1 cellular context compared by ENCODE assay signal in the genomic region with DNA sequence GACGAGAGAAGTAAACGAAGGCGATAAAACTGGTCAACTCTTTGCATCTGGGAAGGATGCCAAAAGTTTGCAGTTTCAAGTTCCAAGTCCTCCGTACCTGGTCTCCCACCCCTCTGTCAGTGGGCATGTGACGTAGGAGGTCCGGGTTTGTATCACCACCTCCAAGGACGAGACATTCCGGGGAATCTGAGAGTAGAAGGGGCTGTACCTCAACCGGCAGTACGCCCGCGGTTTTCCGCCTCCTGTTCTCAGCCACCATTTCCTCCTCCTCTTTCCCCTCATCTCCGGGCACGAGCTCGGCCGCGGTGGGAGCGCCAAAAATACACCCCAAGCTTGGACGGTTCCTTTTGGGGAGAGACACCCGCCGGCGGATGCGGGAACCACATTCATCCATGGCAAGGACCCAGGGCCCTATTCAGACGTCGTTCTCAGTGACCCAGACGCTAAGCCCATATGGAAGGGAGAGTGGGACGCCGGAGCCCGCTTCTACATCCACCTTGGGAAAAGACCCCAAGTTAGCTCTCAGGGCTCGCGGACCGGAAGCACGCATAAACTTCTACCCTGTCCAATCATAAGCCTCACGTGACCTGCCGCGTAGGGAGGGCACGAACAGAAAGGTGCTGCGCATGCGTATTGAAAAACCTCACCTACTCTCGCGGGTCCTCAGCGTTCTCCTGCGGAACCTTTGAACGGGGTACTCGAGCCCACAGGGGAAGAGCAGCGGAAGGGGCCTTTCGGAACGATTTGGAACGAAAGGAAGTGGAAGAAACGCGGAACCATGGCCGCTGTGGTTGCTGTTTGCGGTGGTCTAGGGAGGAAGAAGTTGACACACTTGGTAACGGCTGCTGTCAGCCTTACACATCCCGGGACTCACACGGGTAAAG.
TF ChIP-seq lines count a peak whose summit lies in the region.

A gene with protein sequence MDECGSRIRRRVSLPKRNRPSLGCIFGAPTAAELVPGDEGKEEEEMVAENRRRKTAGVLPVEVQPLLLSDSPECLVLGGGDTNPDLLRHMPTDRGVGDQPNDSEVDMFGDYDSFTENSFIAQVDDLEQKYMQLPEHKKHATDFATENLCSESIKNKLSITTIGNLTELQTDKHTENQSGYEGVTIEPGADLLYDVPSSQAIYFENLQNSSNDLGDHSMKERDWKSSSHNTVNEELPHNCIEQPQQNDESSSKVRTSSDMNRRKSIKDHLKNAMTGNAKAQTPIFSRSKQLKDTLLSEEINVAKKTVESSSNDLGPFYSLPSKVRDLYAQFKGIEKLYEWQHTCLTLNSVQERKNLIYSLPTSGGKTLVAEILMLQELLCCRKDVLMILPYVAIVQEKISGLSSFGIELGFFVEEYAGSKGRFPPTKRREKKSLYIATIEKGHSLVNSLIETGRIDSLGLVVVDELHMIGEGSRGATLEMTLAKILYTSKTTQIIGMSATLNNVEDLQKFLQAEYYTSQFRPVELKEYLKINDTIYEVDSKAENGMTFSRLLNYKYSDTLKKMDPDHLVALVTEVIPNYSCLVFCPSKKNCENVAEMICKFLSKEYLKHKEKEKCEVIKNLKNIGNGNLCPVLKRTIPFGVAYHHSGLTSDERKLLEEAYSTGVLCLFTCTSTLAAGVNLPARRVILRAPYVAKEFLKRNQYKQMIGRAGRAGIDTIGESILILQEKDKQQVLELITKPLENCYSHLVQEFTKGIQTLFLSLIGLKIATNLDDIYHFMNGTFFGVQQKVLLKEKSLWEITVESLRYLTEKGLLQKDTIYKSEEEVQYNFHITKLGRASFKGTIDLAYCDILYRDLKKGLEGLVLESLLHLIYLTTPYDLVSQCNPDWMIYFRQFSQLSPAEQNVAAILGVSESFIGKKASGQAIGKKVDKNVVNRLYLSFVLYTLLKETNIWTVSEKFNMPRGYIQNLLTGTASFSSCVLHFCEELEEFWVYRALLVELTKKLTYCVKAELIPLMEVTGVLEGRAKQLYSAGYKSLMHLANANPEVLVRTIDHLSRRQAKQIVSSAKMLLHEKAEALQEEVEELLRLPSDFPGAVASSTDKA (minus strand): TSS at position 524 of the 884 bp plus-strand sequence. CDS start 130 bp downstream, at position 394.
TSS of gene MRPS18C (plus strand) at position 759 of the 884 bp plus-strand sequence. CDS start at position 779, 20 bp downstream.

TF ChIP-seq in GM12878, 131 proteins besides CTCF, POLR2A, EP300 and RAD21 (continued from another document and continues in another):
- TF ChIP-seq CEBPB (IDR thresholded peaks at IDR 0.05; ENCODE audit: borderline replicate concordance in 1 of 2, low read depth in 2 of 2, low read length in 2 of 2) (no peak), RCOR1 (conservative IDR thresholded peaks at IDR 0.05; ENCODE audit: low read depth, low read length) (peak; percentile 96; the same call in 1 of the 2 replicates), POU2F2 (IDR thresholded peaks at IDR 0.05; ENCODE audit: borderline replicate concordance, low read depth, low read length) (peak; percentile 86; the same call in 2 of the 3 replicates), STAT3 (IDR thresholded peaks at IDR 0.05; ENCODE audit: low read depth, low read length) (0 out of 2 replicates have a peak, but pooled peaks have one; percentile 71), SIX5 (IDR thresholded peaks at IDR 0.05; ENCODE audit: low read depth, low read length, severe bottlenecking) (peak; percentile 79), BCL11A (IDR thresholded peaks at IDR 0.05; ENCODE audit: low read depth, low read length) (0 out of 2 replicates have a peak, but pooled peaks have one; percentile 47), NKRF (conservative IDR thresholded peaks at IDR 0.05) (peak; percentile 66), MXI1 (IDR thresholded peaks at IDR 0.05; ENCODE audit: low read depth, low read length) (peak; percentile 89), ZNF24 (IDR thresholded peaks at IDR 0.05) (peak; percentile 65; the same call in 1 of the 2 replicates), MEF2B (IDR thresholded peaks at IDR 0.05; ENCODE audit: partially characterized antibody, poor library complexity, severe bottlenecking) (peak; percentile 74), ZNF207 (IDR thresholded peaks at IDR 0.05; ENCODE audit: borderline replicate concordance) (peak; percentile 84), ZNF622 (IDR thresholded peaks at IDR 0.05) (no peak), NFYA (IDR thresholded peaks at IDR 0.05; ENCODE audit: borderline replicate concordance, low read depth, low read length) (no peak), PAX5 (IDR thresholded peaks at IDR 0.05; ENCODE audit: borderline replicate concordance, low read depth, low read length) (peak; percentile 76; the same call in 1 of the 2 replicates), CBFB (IDR thresholded peaks at IDR 0.05; ENCODE audit: low read depth) (peak; percentile 97), JUNB (IDR thresholded peaks at IDR 0.05) (no peak; the same call in 1 of the 2 replicates), EZH2 (IDR thresholded peaks at IDR 0.05; ENCODE audit: borderline replicate concordance, control insufficient read depth, low read depth, low read length) (no peak), NR2C1 (IDR thresholded peaks at IDR 0.05) (peak; percentile 77), LARP7 (IDR thresholded peaks at IDR 0.05) (peak; percentile 81), ATF2 (IDR thresholded peaks at IDR 0.05; ENCODE audit: low read length) (peak; percentile 75), WRNIP1 (IDR thresholded peaks at IDR 0.05; ENCODE audit: borderline replicate concordance, low read depth, low read length) (peak; percentile 98; the same call in 1 of the 2 replicates), KAT2A (conservative IDR thresholded peaks at IDR 0.05; ENCODE audit: control insufficient read depth, low read depth, low read length) (no peak), IRF5 (IDR thresholded peaks at IDR 0.05; ENCODE audit: borderline replicate concordance) (peak; percentile 89), SIN3A (IDR thresholded peaks at IDR 0.05; ENCODE audit: low read depth, low read length) (0 out of 2 replicates have a peak, but pooled peaks have one; percentile 30), BACH1 (IDR thresholded peaks at IDR 0.05; ENCODE audit: borderline replicate concordance) (0 out of 2 replicates have a peak, but pooled peaks have one; percentile 29), EGR1 (IDR thresholded peaks at IDR 0.05; ENCODE audit: borderline replicate concordance in 1 of 2, low read depth in 2 of 2, low read length in 2 of 2) (peak; percentile 76 to 79), HCFC1 (IDR thresholded peaks at IDR 0.05; ENCODE audit: low read length) (peak; percentile 92), HDAC2 (IDR thresholded peaks at IDR 0.05) (no peak), CBX5 (IDR thresholded peaks at IDR 0.05; ENCODE audit: low read depth) (peak; percentile 93), SREBF1 (IDR thresholded peaks at IDR 0.05; ENCODE audit: low read length) (peak; percentile 51; the same call in 1 of the 2 replicates), EED (IDR thresholded peaks at IDR 0.05; ENCODE audit: low read depth) (peak; percentile 64), FOXK2 (IDR thresholded peaks at IDR 0.05) (no peak), SP1 (IDR thresholded peaks at IDR 0.05; ENCODE audit: low read depth, low read length) (peak; percentile 69), CHD2 (IDR thresholded peaks at IDR 0.05; ENCODE audit: borderline replicate concordance, low read depth, low read length) (peak; percentile 99), SMARCA5 (IDR thresholded peaks at IDR 0.05) (0 out of 2 replicates have a peak, but pooled peaks have one; percentile 52), SMAD1 (IDR thresholded peaks at IDR 0.05; ENCODE audit: low read depth, partially characterized antibody) (peak; percentile 61), BRCA1 (IDR thresholded peaks at IDR 0.05; ENCODE audit: low read depth, low read length) (peak; percentile 83), PRDM15 (CRISPR knock-in tag; IDR thresholded peaks at IDR 0.05) (no peak), TAF1 (IDR thresholded peaks at IDR 0.05; ENCODE audit: borderline replicate concordance, low read depth, low read length) (peak; percentile 96), SMAD5 (IDR thresholded peaks at IDR 0.05; ENCODE audit: low read depth) (peak; percentile 77; the same call in 1 of the 2 replicates), RUNX3 (IDR thresholded peaks at IDR 0.05; ENCODE audit: low read length) (peak; percentile 96), ASH2L (IDR thresholded peaks at IDR 0.05; ENCODE audit: borderline replicate concordance, low read depth) (peak; percentile 82; the same call in 1 of the 2 replicates), JUND (IDR thresholded peaks at IDR 0.05; ENCODE audit: low read depth, low read length) (no peak), MTA3 (IDR thresholded peaks at IDR 0.05; ENCODE audit: borderline replicate concordance, low read length) (peak; percentile 79; the same call in 1 of the 2 replicates), STAT1 (conservative IDR thresholded peaks at IDR 0.05) (peak; percentile 96), YY1 (IDR thresholded peaks at IDR 0.05; ENCODE audit: low read depth, low read length) (peak; percentile 98), GATAD2B (conservative IDR thresholded peaks at IDR 0.05; ENCODE audit: low read depth) (no peak), YBX1 (IDR thresholded peaks at IDR 0.05) (no peak), MYB (IDR thresholded peaks at IDR 0.05; ENCODE audit: borderline replicate concordance, low read depth, low read length) (peak; percentile 65; the same call in 1 of the 2 replicates), FOS (IDR thresholded peaks at IDR 0.05; ENCODE audit: borderline replicate concordance, extremely low read depth, insufficient read length) (no peak), ZNF384 (IDR thresholded peaks at IDR 0.05; ENCODE audit: borderline replicate concordance, low read depth, low read length) (no peak), CHD4 (IDR thresholded peaks at IDR 0.05) (no peak), ATF3 (IDR thresholded peaks at IDR 0.05; ENCODE audit: borderline replicate concordance, extremely low read depth, low read depth, low read length) (peak; percentile 98), RAD51 (IDR thresholded peaks at IDR 0.05) (peak; percentile 98)
